ENCODE assay signal across 1 cellular context in genomic region chr12:53044052-53044581, GRCh38.
TF ChIP-seq lines count a peak whose summit lies in the region.

No MANE protein-coding gene starts in this region.

TF ChIP-seq in GM23338, 12 proteins besides CTCF, POLR2A, EP300 and RAD21 (continued from another document):
- TF ChIP-seq ZNF462 (CRISPR knock-in tag; IDR thresholded peaks at IDR 0.05) (no peak), EZH2 (IDR thresholded peaks at IDR 0.05; ENCODE audit: low read depth, unreplicated experiment) (no peak), ZNF331 (CRISPR knock-in tag; IDR thresholded peaks at IDR 0.05; ENCODE audit: low read depth) (no peak), REST (IDR thresholded peaks at IDR 0.05; ENCODE audit: unreplicated experiment) (no peak), ZNF114 (CRISPR knock-in tag; IDR thresholded peaks at IDR 0.05) (no peak)
